Comparison of ENCODE assay signal across 8 cellular contexts in the genomic region with DNA sequence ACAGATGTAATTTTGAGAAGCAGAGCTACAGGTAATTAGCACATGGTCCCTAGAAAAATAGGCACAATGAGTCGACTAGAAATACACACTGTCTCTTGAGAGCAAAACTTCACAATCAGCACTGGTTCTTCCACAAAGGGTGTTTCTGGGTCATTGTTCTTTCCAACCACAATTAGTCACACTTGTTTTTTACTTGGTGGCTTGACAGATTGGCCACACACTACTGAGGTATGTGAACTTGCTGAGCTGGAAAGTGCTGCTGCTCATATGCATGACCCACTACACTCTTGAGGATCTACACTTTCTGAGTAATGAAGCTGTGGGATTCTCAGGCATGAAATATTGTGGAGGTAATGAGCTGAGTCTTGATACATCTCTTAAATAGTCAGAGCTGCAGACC.
A peak's percentile ranks its signal among the peaks of the same experiment; 100 is the strongest.
DNase-seq lines count a peak whose midpoint lies in the region; ATAC-seq and TF ChIP-seq lines count a peak whose summit lies in the region.

No MANE protein-coding gene starts in this region.

- no peaks in the 10 kb centered on the region for H3K9me3 ChIP-seq in MG63
- H3K9me3 ChIP-seq in adrenal gland (replicated peaks in 1 of 3) = no peaks in the 10 kb centered on the region

- no peak for TF ChIP-seq CTCF in adrenal gland (IDR thresholded peaks at IDR 0.05)

- no peak for TF ChIP-seq POLR2A in adrenal gland (IDR thresholded peaks at IDR 0.05)

- no peak overlapping the region for H3K4me3 ChIP-seq in MG63
- no peak overlapping the region for H3K4me3 ChIP-seq in adrenal gland

- intact Hi-C loops in adrenal gland (cut with DNase I) = no loop called here
- intact Hi-C loops in left ventricle myocardium superior (cut with micrococcal nuclease) = no loop called here

- DNase-seq in AG08396 (ENCODE audit: low spot score) (peak; percentile 47), MG63 (peak; percentile 66), fibroblast of gingiva (ENCODE audit: low read depth) (peak; percentile 88), GF-D8 (lab: John Stamatoyannopoulos, UW) (no peak), adrenal gland (no peak), left ventricle myocardium superior (no peak), NCI-H510A (lab: John Stamatoyannopoulos, UW) (no peak)

- ATAC-seq in GM19463 (IDR thresholded peaks at IDR 0.05; ENCODE audit: unreplicated experiment) (peak; percentile 79), left ventricle myocardium superior (no peak)

- H3K27me3 ChIP-seq in MG63 (no peaks in the 10 kb centered on the region), adrenal gland (no peaks in the 10 kb centered on the region)

- peaks cover 0 to 9% of the 10 kb centered on the region in 2 donors for H3K4me1 ChIP-seq in adrenal gland (replicated peaks in 1 of 2)

- WGBS in adrenal gland, 4 donors = 52 to 79% (median 67%) methylated on average over 1 of the region's 1 CpG

- no peak overlapping the region for H3K27ac ChIP-seq in adrenal gland

- no peaks in the 10 kb centered on the region for H3K36me3 ChIP-seq in MG63
- H3K36me3 ChIP-seq in adrenal gland (replicated peaks in 1 of 2) = no peaks in the 10 kb centered on the region

Comparison
In these comparisons a context has a peak if more than half of its experiments do, and no peak if none do; other contexts are left out.
1. DNase-seq: peak in AG08396 (single experiment), MG63 (single experiment) and fibroblast of gingiva (single experiment); none in GF-D8 (single experiment), adrenal gland (0 of 7), left ventricle myocardium superior (single experiment) and NCI-H510A (single experiment).